Comparison of ENCODE assay signal across 17 cellular contexts in genomic region chr6:154122195-154122925, GRCh38.
DNase-seq lines count a peak whose midpoint lies in the region; ATAC-seq lines count a peak whose summit lies in the region.
"Had no signal": no experiment of that assay in that cellular context is flagged by ENCODE, and none has a peak within 500 bp of the region (broad histone marks: within the 10 kb centered on the region; RNA-seq: fewer than 3 reads in every experiment).

No MANE protein-coding gene starts in this region.

- intact Hi-C loops in dendritic cell treated with granulocyte-macrophage colony-stimulating factor and Interleukin-4, amounts not matched to agents 40 ng/mL and 50 ng/mL, for 4 days (cut with micrococcal nuclease) = no loop called here

- H3K4me3 ChIP-seq in mesodermal cell (ENCODE audit: extremely low read depth, insufficient read depth, low read length, poor library complexity, severe bottlenecking) (no peak overlapping the region), GM23248 (no peak overlapping the region)

- peak overlapping the region; percentile 73 for H3K27ac Mint-ChIP-seq in dendritic cell treated with granulocyte-macrophage colony-stimulating factor and Interleukin-4, amounts not matched to agents 40 ng/mL and 50 ng/mL, for 4 days
- H3K27ac Mint-ChIP-seq in naive thymus-derived CD8-positive, alpha-beta T cell = no peak overlapping the region
- H3K27ac Mint-ChIP-seq: CD4-positive, CD25-positive, alpha-beta regulatory T cell had no signal

- POLR2A ChIA-PET in naive thymus-derived CD8-positive, alpha-beta T cell (lab: Charles Lee) = no interaction called here

- WGBS in mesodermal cell (ENCODE audit: insufficient coverage in 2 of 2), 2 experiments = 63 to 77% methylated on average over 2 of the region's 2 CpGs
- WGBS in GM23248 (ENCODE audit: low coverage in 1 of 2, low lambda C conversion rate in 2 of 2, missing lambda C conversion rate in 2 of 2), 2 experiments = 19 to 30% methylated on average over 2 of the region's 2 CpGs

- no peak overlapping the region for H3K4me2 ChIP-seq in GM23248 (ENCODE audit: unreplicated experiment)

- H3K9ac ChIP-seq in GM23248 = no peak overlapping the region

- H3K27ac ChIP-seq in mesodermal cell (ENCODE audit: low read depth, low read length, severe bottlenecking) (peak overlapping the region; percentile 60), GM23248 (no peak overlapping the region)

- no peaks in the 10 kb centered on the region for H3K36me3 Mint-ChIP-seq in dendritic cell treated with granulocyte-macrophage colony-stimulating factor and Interleukin-4, amounts not matched to agents 40 ng/mL and 50 ng/mL, for 4 days (ENCODE audit: low read depth)
- H3K36me3 Mint-ChIP-seq in naive thymus-derived CD8-positive, alpha-beta T cell = no peaks in the 10 kb centered on the region
- H3K36me3 Mint-ChIP-seq: CD4-positive, CD25-positive, alpha-beta regulatory T cell had no signal

- H3K9me2 ChIP-seq in GM23248 (ENCODE audit: insufficient read depth) = no peaks in the 10 kb centered on the region

- H3F3A ChIP-seq in GM23248 (ENCODE audit: insufficient read depth) = no peaks in the 10 kb centered on the region

- H3K9me3 ChIP-seq in mesodermal cell (ENCODE audit: control insufficient read depth, low read length) (peaks cover 9% of the 10 kb centered on the region), GM23248 (ENCODE audit: low read depth) (no peaks in the 10 kb centered on the region)

- in situ Hi-C loops in GM23248 (cut with MboI) = no loop called here

- H3K27me3 ChIP-seq in GM23248 (replicated peaks; ENCODE audit: insufficient read depth) = no peaks in the 10 kb centered on the region

- H3K4me3 Mint-ChIP-seq in dendritic cell treated with granulocyte-macrophage colony-stimulating factor and Interleukin-4, amounts not matched to agents 40 ng/mL and 50 ng/mL, for 4 days = no peak overlapping the region
- no peak overlapping the region for H3K4me3 Mint-ChIP-seq in naive thymus-derived CD8-positive, alpha-beta T cell
- H3K4me3 Mint-ChIP-seq: CD4-positive, CD25-positive, alpha-beta regulatory T cell had no signal

- H3K79me2 ChIP-seq in GM23248 (ENCODE audit: insufficient read depth) = no peaks in the 10 kb centered on the region

- H3K9me3 Mint-ChIP-seq in dendritic cell treated with granulocyte-macrophage colony-stimulating factor and Interleukin-4, amounts not matched to agents 40 ng/mL and 50 ng/mL, for 4 days = no peaks in the 10 kb centered on the region
- peaks cover 0 to 4% (median 0%) of the 10 kb centered on the region in 9 donors for H3K9me3 Mint-ChIP-seq in naive thymus-derived CD8-positive, alpha-beta T cell

- H4K20me1 ChIP-seq in GM23248 (ENCODE audit: insufficient read depth) = no peaks in the 10 kb centered on the region

- DNase-seq in COLO829 (ENCODE audit: low spot score) = peak; percentile 8
- DNase-seq in MV-4-11 (lab: John Stamatoyannopoulos, UW) = peak; percentile 12
- no peak for DNase-seq in GM23248
- DNase-seq in naive thymus-derived CD8-positive, alpha-beta T cell = no peak
- DNase-seq: CD4-positive, CD25-positive, alpha-beta regulatory T cell; H7; Karpas-422; NCI-H2029; NCI-H446; NCI-H524 treated with DMSO at 0.1 percent for 48 hours; NCI-H82; RPMI8226; SHP77 had no signal

- no peak overlapping the region for H2AFZ ChIP-seq in GM23248

- H3K36me3 ChIP-seq in mesodermal cell (ENCODE audit: control insufficient read depth, insufficient read depth, low read length) = no peaks in the 10 kb centered on the region
- H3K36me3 ChIP-seq in GM23248 (ENCODE audit: low read depth) = no peaks in the 10 kb centered on the region

- H3K27me3 Mint-ChIP-seq in dendritic cell treated with granulocyte-macrophage colony-stimulating factor and Interleukin-4, amounts not matched to agents 40 ng/mL and 50 ng/mL, for 4 days = peaks cover 5% of the 10 kb centered on the region
- peaks cover 0 to 6% (median 0%) of the 10 kb centered on the region in 5 donors for H3K27me3 Mint-ChIP-seq in naive thymus-derived CD8-positive, alpha-beta T cell

- peaks cover 27% of the 10 kb centered on the region for H3K4me1 Mint-ChIP-seq in dendritic cell treated with granulocyte-macrophage colony-stimulating factor and Interleukin-4, amounts not matched to agents 40 ng/mL and 50 ng/mL, for 4 days (ENCODE audit: low read depth)
- peaks cover 0 to 7% (median 3%) of the 10 kb centered on the region in 4 donors for H3K4me1 Mint-ChIP-seq in naive thymus-derived CD8-positive, alpha-beta T cell

- no peak for ATAC-seq in HG03378 (IDR thresholded peaks at IDR 0.05; ENCODE audit: unreplicated experiment)
- ATAC-seq in GM21526 (IDR thresholded peaks at IDR 0.05; ENCODE audit: low FRiP score, unreplicated experiment) = no peak
- ATAC-seq in naive thymus-derived CD8-positive, alpha-beta T cell = no peak

- H3K4me1 ChIP-seq in mesodermal cell (ENCODE audit: control insufficient read depth, insufficient read depth, low read length, poor library complexity, severe bottlenecking) (no peaks in the 10 kb centered on the region), GM23248 (ENCODE audit: insufficient read depth) (no peaks in the 10 kb centered on the region)

Comparison
In these comparisons a context has a peak if more than half of its experiments do, and no peak if none do; other contexts are left out.
1. DNase-seq: peak in COLO829 (single experiment) and MV-4-11 (single experiment); none in GM23248 (single experiment) and naive thymus-derived CD8-positive, alpha-beta T cell (0 of 10).